In the genomic region with DNA sequence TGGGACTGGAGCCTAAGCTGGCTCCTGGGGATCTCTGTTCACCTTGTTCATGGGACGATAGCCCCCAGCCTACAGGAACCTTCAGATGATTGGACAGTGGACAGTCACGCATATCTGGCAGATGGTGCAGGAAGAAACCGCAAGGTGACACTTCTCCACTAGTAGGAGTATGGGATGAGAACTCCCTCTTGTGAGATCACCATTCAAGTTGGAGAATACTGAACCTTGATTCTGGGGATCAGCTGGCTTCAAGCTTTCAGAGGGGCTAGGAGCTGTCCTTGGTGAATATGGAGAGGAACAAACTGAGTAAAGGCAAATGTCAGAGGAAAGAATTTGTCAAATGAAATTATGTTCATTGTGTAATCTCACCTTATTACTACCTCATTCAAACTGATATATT, we compare ENCODE assay signal across 13 cellular contexts.
A peak's percentile ranks its signal among the peaks of the same experiment; 100 is the strongest.
DNase-seq lines count a peak whose midpoint lies in the region; ATAC-seq and TF ChIP-seq lines count a peak whose summit lies in the region.
"Had no signal": no experiment of that assay in that cellular context is flagged by ENCODE, and none has a peak within 500 bp of the region (broad histone marks: within the 10 kb centered on the region; RNA-seq: fewer than 3 reads in every experiment).

No MANE protein-coding gene starts in this region.

- DNase-seq in NCI-H748 (lab: John Stamatoyannopoulos, UW; ENCODE audit: unreplicated experiment) (peak; percentile 29), NCI-H748 treated with DMSO at 0.1 percent for 48 hours (lab: John Stamatoyannopoulos, UW) (no peak), HFF-Myc (ENCODE audit: extremely low read depth, low read depth) (peak; percentile 6), Calu3 (no peak), coronary artery (ENCODE audit: low spot score) (no peak)
- DNase-seq in activated CD8-positive, alpha-beta T cell treated with anti-CD3 and anti-CD28 coated beads for 36 hours: no peak
- DNase-seq in naive thymus-derived CD4-positive, alpha-beta T cell: no peak
- DNase-seq: activated effector memory CD4-positive, alpha-beta T cell treated with Interleukin-2 at 50 U/mL for 16 hours; dermis blood vessel endothelial cell; NCI-H1417; retina; upper lobe of left lung had no signal

- peak overlapping the region; percentile 88 for H3K27ac Mint-ChIP-seq in activated CD8-positive, alpha-beta T cell treated with anti-CD3 and anti-CD28 coated beads for 36 hours
- H3K27ac Mint-ChIP-seq in naive thymus-derived CD4-positive, alpha-beta T cell: peak overlapping the region; percentile 44 to 94 (median 77)
- H3K27ac Mint-ChIP-seq in Calu3 (ENCODE audit: unreplicated experiment): no peak overlapping the region

- H3K9me3 Mint-ChIP-seq in activated CD8-positive, alpha-beta T cell treated with anti-CD3 and anti-CD28 coated beads for 36 hours: peaks cover 2% of the 10 kb centered on the region
- H3K9me3 Mint-ChIP-seq in naive thymus-derived CD4-positive, alpha-beta T cell: peaks cover 0 to 10% (median 1%) of the 10 kb centered on the region in 11 donors
- H3K9me3 Mint-ChIP-seq in Calu3 (ENCODE audit: low read depth, unreplicated experiment): no peaks in the 10 kb centered on the region

- H3K36me3 ChIP-seq in naive thymus-derived CD4-positive, alpha-beta T cell (ENCODE audit: control insufficient read depth in 2 of 3, insufficient read depth in 3 of 3, low read length in 3 of 3): no peaks in the 10 kb centered on the region
- H3K36me3 ChIP-seq: upper lobe of left lung had no signal

- peak; percentile 22 for TF ChIP-seq CTCF in HFF-Myc (IDR thresholded peaks at IDR 0.05; ENCODE audit: low read depth, low read length, missing control alignments)
- no peak for TF ChIP-seq CTCF in activated CD8-positive, alpha-beta T cell treated with anti-CD3 and anti-CD28 coated beads for 36 hours (IDR thresholded peaks at IDR 0.05)
- TF ChIP-seq CTCF in Calu3 (IDR thresholded peaks at IDR 0.05; ENCODE audit: unreplicated experiment): no peak
- TF ChIP-seq CTCF in coronary artery (IDR thresholded peaks at IDR 0.05): no peak

- no peak overlapping the region for H3K27ac ChIP-seq in naive thymus-derived CD4-positive, alpha-beta T cell (ENCODE audit: low read depth, low read length)
- no peak overlapping the region for H3K27ac ChIP-seq in coronary artery
- H3K27ac ChIP-seq: upper lobe of left lung had no signal

- H3K4me1 ChIP-seq in naive thymus-derived CD4-positive, alpha-beta T cell (ENCODE audit: control insufficient read depth in 2 of 2, insufficient read depth in 2 of 2, low read length in 2 of 2): peaks cover 0 to 28% of the 10 kb centered on the region in 2 donors
- H3K4me1 ChIP-seq: upper lobe of left lung had no signal

- CTCF ChIA-PET in activated CD8-positive, alpha-beta T cell treated with anti-CD3 and anti-CD28 coated beads for 36 hours (lab: Charles Lee): no interaction called here
- CTCF ChIA-PET in naive thymus-derived CD4-positive, alpha-beta T cell (lab: Charles Lee): no interaction called here
- CTCF ChIA-PET in Calu3 (lab: Charles Lee): no interaction called here

- no peaks in the 10 kb centered on the region for H3K9me3 ChIP-seq in naive thymus-derived CD4-positive, alpha-beta T cell (ENCODE audit: control insufficient read depth in 2 of 3, low read length in 3 of 3)
- H3K9me3 ChIP-seq: upper lobe of left lung had no signal

- BruUV-seq in Calu3 (replicated peaks; lab: Mats Ljungman, UMichigan): no TSS peak

- POLR2A ChIA-PET in activated CD8-positive, alpha-beta T cell treated with anti-CD3 and anti-CD28 coated beads for 36 hours (lab: Charles Lee): interaction anchor here (0.6 kb wide), 1 partner anchor 19 kb away, joined by 4 read pairs; no protein-coding TSS in a partner anchor
- POLR2A ChIA-PET in naive thymus-derived CD4-positive, alpha-beta T cell (lab: Charles Lee): interaction anchor here (0.9 kb wide), 1 partner anchor 67 kb away, joined by 3 read pairs; no protein-coding TSS in a partner anchor

- ATAC-seq in activated CD8-positive, alpha-beta T cell treated with anti-CD3 and anti-CD28 coated beads for 36 hours: no peak
- ATAC-seq in naive thymus-derived CD4-positive, alpha-beta T cell: no peak
- ATAC-seq in HG03432 (IDR thresholded peaks at IDR 0.05; ENCODE audit: unreplicated experiment): no peak

- peaks cover 43% of the 10 kb centered on the region for H3K4me1 Mint-ChIP-seq in activated CD8-positive, alpha-beta T cell treated with anti-CD3 and anti-CD28 coated beads for 36 hours (ENCODE audit: low read depth)
- peaks cover 22 to 62% (median 48%) of the 10 kb centered on the region in 7 donors for H3K4me1 Mint-ChIP-seq in naive thymus-derived CD4-positive, alpha-beta T cell
- H3K4me1 Mint-ChIP-seq in Calu3 (ENCODE audit: low read depth, unreplicated experiment): peaks cover 12% of the 10 kb centered on the region

- H3K36me3 Mint-ChIP-seq in activated CD8-positive, alpha-beta T cell treated with anti-CD3 and anti-CD28 coated beads for 36 hours (ENCODE audit: low read depth): peaks cover 16% of the 10 kb centered on the region
- H3K36me3 Mint-ChIP-seq in naive thymus-derived CD4-positive, alpha-beta T cell: peaks cover 0 to 31% (median 7%) of the 10 kb centered on the region in 5 donors
- H3K36me3 Mint-ChIP-seq in Calu3 (ENCODE audit: insufficient read depth, unreplicated experiment): peaks cover 12% of the 10 kb centered on the region

- intact Hi-C loops in activated CD8-positive, alpha-beta T cell treated with anti-CD3 and anti-CD28 coated beads for 36 hours (cut with micrococcal nuclease): loop anchor here (5.0 kb wide), 2 partner anchors 53 to 117 kb away; no protein-coding TSS in a partner anchor
- intact Hi-C loops in naive thymus-derived CD4-positive, alpha-beta T cell (cut with micrococcal nuclease): loop anchor here (1.0 to 5.0 kb wide), 9 partner anchors 7 to 752 kb away; a partner anchor contains a TSS
- intact Hi-C loops in Calu3 (cut with micrococcal nuclease; ENCODE audit: unreplicated experiment): no loop called here

- H3K4me3 ChIP-seq in HFF-Myc (replicated peaks; ENCODE audit: low read depth, low read length): no peak overlapping the region
- H3K4me3 ChIP-seq in naive thymus-derived CD4-positive, alpha-beta T cell (ENCODE audit: low read length): no peak overlapping the region
- H3K4me3 ChIP-seq in coronary artery: no peak overlapping the region
- H3K4me3 ChIP-seq: upper lobe of left lung had no signal

- no peaks in the 10 kb centered on the region for H3K27me3 ChIP-seq in naive thymus-derived CD4-positive, alpha-beta T cell (ENCODE audit: control insufficient read depth in 2 of 2, insufficient read depth in 2 of 2, low read length in 2 of 2)
- H3K27me3 ChIP-seq: upper lobe of left lung had no signal

- no peak overlapping the region for H3K4me3 Mint-ChIP-seq in activated CD8-positive, alpha-beta T cell treated with anti-CD3 and anti-CD28 coated beads for 36 hours
- H3K4me3 Mint-ChIP-seq in naive thymus-derived CD4-positive, alpha-beta T cell: peak overlapping the region in 6 of 10 donors; percentile 37 to 74 (median 60)
- H3K4me3 Mint-ChIP-seq in Calu3 (ENCODE audit: low read depth, unreplicated experiment): no peak overlapping the region

- no peaks in the 10 kb centered on the region for H3K27me3 Mint-ChIP-seq in activated CD8-positive, alpha-beta T cell treated with anti-CD3 and anti-CD28 coated beads for 36 hours
- no peaks in the 10 kb centered on the region for H3K27me3 Mint-ChIP-seq in naive thymus-derived CD4-positive, alpha-beta T cell
- no peaks in the 10 kb centered on the region for H3K27me3 Mint-ChIP-seq in Calu3 (ENCODE audit: unreplicated experiment)

Comparison
In these comparisons a context has a peak if more than half of its experiments do, and no peak if none do; other contexts are left out.
1. DNase-seq: peak in NCI-H748 (single experiment) and HFF-Myc (single experiment); none in NCI-H748 treated with DMSO at 0.1 percent for 48 hours (single experiment), activated CD8-positive, alpha-beta T cell treated with anti-CD3 and anti-CD28 coated beads for 36 hours (single experiment), naive thymus-derived CD4-positive, alpha-beta T cell (0 of 9), Calu3 (single experiment) and coronary artery (single experiment).
2. H3K4me3 Mint-ChIP-seq: peak in naive thymus-derived CD4-positive, alpha-beta T cell (6 of 10); none in activated CD8-positive, alpha-beta T cell treated with anti-CD3 and anti-CD28 coated beads for 36 hours (single experiment) and Calu3 (single experiment).